Comparison of ENCODE assay signal across 8 cellular contexts in genomic region chr10:43689955-43690771, GRCh38. TPM values are rescaled to one million over a fixed set of nuclear protein-coding genes. Genes with fewer than 3 reads are reported as not detected.
DNase-seq lines count a peak whose midpoint lies in the region; ATAC-seq lines count a peak whose summit lies in the region.

No MANE protein-coding gene starts in this region.

- ATAC-seq in GM18858 (IDR thresholded peaks at IDR 0.05; ENCODE audit: unreplicated experiment) (peak; percentile 97), HG03095 (IDR thresholded peaks at IDR 0.05; ENCODE audit: unreplicated experiment) (peak; percentile 98)

- DNase-seq in AG08395 (ENCODE audit: low spot score) (peak; percentile 90), NCI-H748 (lab: John Stamatoyannopoulos, UW; ENCODE audit: unreplicated experiment) (peak; percentile 76)
- peak; percentile 63 for DNase-seq in activated CD8-positive, alpha-beta memory T cell treated with anti-CD3 and anti-CD28 coated beads, Interleukin-2, amount 50 U/mL, for 24 hours (ENCODE audit: extremely low read depth)
- peak; percentile 70 for DNase-seq in stimulated activated CD8-positive, alpha-beta memory T cell treated with anti-CD3 and anti-CD28 coated beads, Interleukin-12 subunit alpha, Interleukin-12 subunit beta, amount 100 ng/mL, for 4 hours (ENCODE audit: low read depth)

- 1 to 2% methylated on average over 50 to 52 of the region's 65 CpGs for WGBS in mesodermal cell (ENCODE audit: insufficient coverage in 2 of 2), 2 experiments

- no peaks in the 10 kb centered on the region for H3K36me3 ChIP-seq in endocrine pancreas (ENCODE audit: control insufficient read depth, insufficient read depth, low read length)
- H3K36me3 ChIP-seq in mesodermal cell (ENCODE audit: control insufficient read depth, insufficient read depth, low read length): no peaks in the 10 kb centered on the region

- H3K27me3 ChIP-seq in endocrine pancreas (ENCODE audit: control insufficient read depth, insufficient read depth, low read length): no peaks in the 10 kb centered on the region

- H3K9ac ChIP-seq in endocrine pancreas (ENCODE audit: control insufficient read depth, insufficient read depth, low read length): peak overlapping the region; percentile 72

- H3K4me3 ChIP-seq in endocrine pancreas (ENCODE audit: control insufficient read depth, insufficient read depth, low read length): peak overlapping the region; percentile 60
- H3K4me3 ChIP-seq in mesodermal cell (ENCODE audit: extremely low read depth, insufficient read depth, low read length, poor library complexity, severe bottlenecking): peak overlapping the region; percentile 44

- H3K9me3 ChIP-seq in endocrine pancreas (ENCODE audit: control insufficient read depth, low read length) (no peaks in the 10 kb centered on the region), mesodermal cell (ENCODE audit: control insufficient read depth, low read length) (no peaks in the 10 kb centered on the region)

- no peak overlapping the region for H3K27ac ChIP-seq in mesodermal cell (ENCODE audit: low read depth, low read length, severe bottlenecking)

- H3K4me1 ChIP-seq in endocrine pancreas (ENCODE audit: control insufficient read depth, insufficient read depth, low read length) (no peaks in the 10 kb centered on the region), mesodermal cell (ENCODE audit: control insufficient read depth, insufficient read depth, low read length, poor library complexity, severe bottlenecking) (no peaks in the 10 kb centered on the region)

RNA-seq across cellular contexts. Expression of gene ZNF32, which starts 41.5 kb away (rescaled TPM):
- polyA plus RNA-seq in mesodermal cell (2013, experiment 1 of 2): 31.7 TPM
- 29.9 TPM for polyA plus RNA-seq in mesodermal cell (2013, experiment 2 of 2)
